In the genomic region with DNA sequence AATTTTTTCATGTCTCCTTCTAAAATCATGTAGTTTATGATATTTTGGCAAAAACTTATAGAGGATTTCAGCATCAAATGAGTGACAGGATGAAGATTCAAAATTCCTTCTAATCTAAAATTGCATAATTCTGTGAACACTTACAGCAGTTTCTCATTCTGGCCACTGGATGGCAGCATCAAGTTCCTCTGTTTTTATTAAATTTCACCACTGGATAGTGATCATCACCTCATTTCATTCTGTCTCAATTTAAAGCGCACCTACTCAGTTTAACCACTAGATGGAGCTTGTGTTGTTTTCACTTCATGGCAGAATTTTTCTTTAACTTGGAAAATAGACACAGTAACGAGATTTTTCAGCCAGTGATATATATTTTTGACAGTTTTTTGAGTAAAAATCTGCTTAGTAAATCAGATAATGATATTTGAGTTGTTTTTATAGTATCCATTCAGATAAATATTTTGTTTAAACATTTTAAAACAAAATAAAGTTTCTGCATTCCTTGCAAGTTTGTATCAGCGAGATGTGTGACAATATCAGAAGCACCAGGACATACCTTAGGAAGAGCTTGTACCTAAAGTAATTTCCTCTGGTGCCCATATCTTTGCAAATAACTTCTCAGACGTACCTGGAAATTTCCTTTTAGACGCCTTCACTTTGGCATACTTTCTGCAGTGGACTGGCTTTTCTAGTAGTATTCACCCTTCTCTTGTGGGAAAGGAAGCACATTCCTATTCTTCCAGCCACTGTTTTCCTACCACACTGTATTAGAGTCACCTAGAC, we compare ENCODE assay signal across 8 cellular contexts.
A peak's percentile ranks its signal among the peaks of the same experiment; 100 is the strongest.
DNase-seq lines count a peak whose midpoint lies in the region; ATAC-seq, FAIRE-seq and TF ChIP-seq lines count a peak whose summit lies in the region.

No MANE protein-coding gene starts in this region.

- no peak overlapping the region for H3K4me3 ChIP-seq in OCI-LY1 (ENCODE audit: low read depth, low read length, poor library complexity, severe bottlenecking)
- no peak overlapping the region for H3K4me3 ChIP-seq in fibroblast of lung (replicated peaks in 1 of 4; ENCODE audit: control extremely low read depth in 1 of 4, insufficient read depth in 1 of 4, low read depth in 3 of 4, low read length in 4 of 4)
- no peak overlapping the region for H3K4me3 ChIP-seq in neutrophil (ENCODE audit: low read depth in 1 of 2, low read length in 1 of 2)

- no peaks in the 10 kb centered on the region for H3K27me3 ChIP-seq in OCI-LY1 (ENCODE audit: insufficient read depth, low read length)
- H3K27me3 ChIP-seq in fibroblast of lung (ENCODE audit: control insufficient read depth, insufficient read depth, low read length) = no peaks in the 10 kb centered on the region
- H3K27me3 ChIP-seq in neutrophil = no peaks in the 10 kb centered on the region

- in situ Hi-C loops in G401 (cut with HindIII; ENCODE audit: low sequenced_read_pairs) (no loop called here), KBM-7 (cut with MboI; ENCODE audit: low pct_unique_long_range_greater_than_20kb, low sequenced_read_pairs) (no loop called here)

- no peak overlapping the region for H3K4me2 ChIP-seq in OCI-LY1 (ENCODE audit: low read length)
- H3K4me2 ChIP-seq in fibroblast of lung (ENCODE audit: extremely low read depth, insufficient read depth, low read length) = no peak overlapping the region

- H3K9me2 ChIP-seq in OCI-LY1 (ENCODE audit: low read depth, low read length) = no peaks in the 10 kb centered on the region

- no peaks in the 10 kb centered on the region for H3K9me3 ChIP-seq in OCI-LY1 (ENCODE audit: low read length)
- H3K9me3 ChIP-seq in fibroblast of lung (ENCODE audit: control insufficient read depth, insufficient read depth, low read depth, low read length) = no peaks in the 10 kb centered on the region
- H3K9me3 ChIP-seq in neutrophil = no peaks in the 10 kb centered on the region

- ATAC-seq in GM21786 (IDR thresholded peaks at IDR 0.05; ENCODE audit: unreplicated experiment) = peak; percentile 90

- H3K4me1 ChIP-seq in OCI-LY1 (ENCODE audit: insufficient read depth, low read length, severe bottlenecking) (no peaks in the 10 kb centered on the region), fibroblast of lung (ENCODE audit: control insufficient read depth, extremely low read depth, insufficient read depth, low read length) (no peaks in the 10 kb centered on the region), neutrophil (ENCODE audit: control insufficient read depth in 1 of 2, insufficient read depth in 1 of 2, low read depth in 1 of 2, low read length in 1 of 2) (peaks cover 15 to 18% of the 10 kb centered on the region in 2 experiments)

- H3K36me3 ChIP-seq in OCI-LY1 (ENCODE audit: insufficient read depth, low read length) (no peaks in the 10 kb centered on the region), fibroblast of lung (ENCODE audit: control insufficient read depth, insufficient read depth, low read length) (no peaks in the 10 kb centered on the region), neutrophil (no peaks in the 10 kb centered on the region)

- H4K20me1 ChIP-seq in OCI-LY1 (ENCODE audit: insufficient read depth, low read length) = no peaks in the 10 kb centered on the region
- no peaks in the 10 kb centered on the region for H4K20me1 ChIP-seq in fibroblast of lung (ENCODE audit: control insufficient read depth, extremely low read depth, insufficient read depth, low read length)

- TF ChIP-seq CTCF in OCI-LY1 (IDR thresholded peaks at IDR 0.05; ENCODE audit: low read length) (peak; percentile 98), fibroblast of lung (conservative IDR thresholded peaks at IDR 0.05 in 1 of 2, IDR thresholded peaks at IDR 0.05 in 1 of 2; ENCODE audit: low read depth in 1 of 2, low read length in 2 of 2) (peak; percentile 92 to 98), neutrophil (IDR thresholded peaks at IDR 0.05) (peak; percentile 97)

- no peaks in the 10 kb centered on the region for H3K79me2 ChIP-seq in OCI-LY1 (ENCODE audit: insufficient read depth, low read length)
- no peaks in the 10 kb centered on the region for H3K79me2 ChIP-seq in fibroblast of lung (ENCODE audit: control insufficient read depth, insufficient read depth, low read length)

- no peak for FAIRE-seq in urothelium cell line (lab: Jason Lieb, UNC)

- no peaks in the 10 kb centered on the region for H3F3A ChIP-seq in OCI-LY1 (ENCODE audit: insufficient read depth, low read length)

- H3K9ac ChIP-seq in OCI-LY1 (ENCODE audit: low read length) (no peak overlapping the region), fibroblast of lung (ENCODE audit: insufficient read depth, low read length) (no peak overlapping the region)

- H2AFZ ChIP-seq in OCI-LY1 (ENCODE audit: low read length) (no peak overlapping the region), fibroblast of lung (ENCODE audit: low read length) (peak overlapping the region; percentile 56)

- H3K27ac ChIP-seq in OCI-LY1 (ENCODE audit: low read depth, low read length, poor library complexity, severe bottlenecking) (no peak overlapping the region), fibroblast of lung (ENCODE audit: insufficient read depth, low read length) (no peak overlapping the region), neutrophil (no peak overlapping the region)

- peak; percentile 81 for DNase-seq in G401 (ENCODE audit: low spot score)
- DNase-seq in KBM-7 = peak; percentile 90
- peak; percentile 49 for DNase-seq in activated CD8-positive, alpha-beta memory T cell treated with anti-CD3 and anti-CD28 coated beads, Interleukin-2, amount 50 U/mL, for 4 hours
- peak; percentile 67 to 88 for DNase-seq in fibroblast of lung (ENCODE audit: low read depth in 2 of 2)
- peak; percentile 54 for DNase-seq in urothelium cell line (ENCODE audit: low spot score)
